ENCODE assay signal across 17 cellular contexts in the genomic region with DNA sequence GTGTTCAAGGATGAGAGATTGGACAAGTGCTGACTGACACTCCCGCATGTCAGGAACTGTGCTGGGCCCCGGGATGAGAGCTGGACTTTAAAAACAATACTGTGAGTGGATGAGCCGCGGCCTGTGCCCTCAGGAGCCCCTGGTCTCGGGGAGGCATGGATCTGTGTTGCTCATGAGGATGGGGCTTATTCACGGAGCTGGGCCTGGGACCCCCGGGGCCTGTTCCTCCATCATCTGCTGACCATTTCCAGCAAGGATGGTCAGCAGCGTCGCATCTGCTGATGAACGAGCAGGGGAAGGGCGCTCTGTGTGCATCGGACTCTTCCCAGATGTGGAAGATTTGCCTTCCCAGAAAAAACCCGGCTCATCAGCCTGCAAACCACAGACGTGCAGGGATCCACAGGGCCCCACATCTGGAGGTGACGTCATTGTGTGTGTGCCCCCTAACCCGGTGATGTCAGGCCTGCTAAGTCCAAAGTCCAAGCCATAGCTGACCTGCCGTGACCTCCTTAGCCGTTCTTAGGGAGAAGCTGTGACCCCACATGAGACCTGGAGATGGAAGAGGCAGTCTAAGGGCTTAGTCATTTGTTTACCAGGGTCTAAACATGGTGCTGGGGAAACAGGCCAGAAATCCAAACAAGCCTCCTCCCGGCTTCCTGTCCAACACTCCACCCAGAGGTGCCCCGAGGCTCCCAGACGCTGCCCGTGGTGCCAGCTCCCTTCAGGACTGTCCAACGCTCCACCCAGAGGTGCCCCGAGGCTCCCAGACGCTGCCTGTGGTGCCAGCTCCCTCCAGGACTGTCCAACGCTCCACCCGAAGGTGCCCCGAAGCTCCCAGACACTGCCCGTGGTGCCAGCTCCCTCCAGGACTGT.
DNase-seq lines count a peak whose midpoint lies in the region; ATAC-seq, FAIRE-seq and TF ChIP-seq lines count a peak whose summit lies in the region.
"Had no signal": no experiment of that assay in that cellular context is flagged by ENCODE, and none has a peak within 500 bp of the region (broad histone marks: within the 10 kb centered on the region; RNA-seq: fewer than 3 reads in every experiment).

No MANE protein-coding gene starts in this region.

- H3K79me2 ChIP-seq in keratinocyte (ENCODE audit: control insufficient read depth, insufficient read depth, low read length): no peaks in the 10 kb centered on the region

- CTCF ChIA-PET in T-cell (lab: Charles Lee): no interaction called here

- H3K27ac Mint-ChIP-seq in T-cell: no peak overlapping the region
- H3K27ac Mint-ChIP-seq: activated naive CD4-positive, alpha-beta T cell treated with anti-CD3 and anti-CD28 coated beads, Interleukin-2, amount 10 ng/mL, durations not matched to agents 7 days and 5 days had no signal

- no peak overlapping the region for H3K9ac ChIP-seq in keratinocyte (ENCODE audit: control insufficient read depth, extremely low read depth, insufficient read depth, low read length)

- DNase-seq in activated CD8-positive, alpha-beta memory T cell treated with anti-CD3 and anti-CD28 coated beads for 24 hours: peak; percentile 15
- DNase-seq in activated CD8-positive, alpha-beta memory T cell treated with anti-CD3 and anti-CD28 coated beads, Interleukin-2, amount 50 U/mL, for 48 hours: no peak
- peak; percentile 52 for DNase-seq in amniotic epithelial cell (ENCODE audit: low read depth)
- DNase-seq in keratinocyte (ENCODE audit: low read depth, low spot score): no peak
- DNase-seq in upper lobe of right lung: peak; percentile 53
- DNase-seq in stimulated activated naive CD4-positive, alpha-beta T cell (lab: John Stamatoyannopoulos, UW): no peak
- no peak for DNase-seq in T-helper 1 cell
- DNase-seq in T-cell: no peak
- DNase-seq: activated naive CD4-positive, alpha-beta T cell treated with anti-CD3 and anti-CD28 coated beads, Interleukin-2, amount 10 ng/mL, durations not matched to agents 7 days and 5 days; Calu3; cerebellar nuclear complex; naive B cell; NCI-H526 treated with DMSO at 0.1 percent for 48 hours had no signal

- intact Hi-C loops in upper lobe of right lung (cut with DNase I): no loop called here

- dilution Hi-C loops in keratinocyte (cut with MboI; ENCODE audit: extremely low pct_ligation_motif_present, low sequenced_read_pairs): no loop called here

- H3K4me3 ChIP-seq in keratinocyte (ENCODE audit: control insufficient read depth in 2 of 3, extremely low read depth in 1 of 3, insufficient read depth in 2 of 3, low read depth in 1 of 3, low read length in 3 of 3) (no peak overlapping the region), upper lobe of right lung (no peak overlapping the region)
- H3K4me3 ChIP-seq: right lobe of liver had no signal

- peaks cover 0 to 2% of the 10 kb centered on the region in 2 donors for H3K27me3 Mint-ChIP-seq in T-cell
- H3K27me3 Mint-ChIP-seq: activated naive CD4-positive, alpha-beta T cell treated with anti-CD3 and anti-CD28 coated beads, Interleukin-2, amount 10 ng/mL, durations not matched to agents 7 days and 5 days had no signal

- peak overlapping the region; percentile 25 for H2AFZ ChIP-seq in keratinocyte (ENCODE audit: control insufficient read depth, low read length)

- H3K4me1 Mint-ChIP-seq in T-cell: no peaks in the 10 kb centered on the region
- H3K4me1 Mint-ChIP-seq: activated naive CD4-positive, alpha-beta T cell treated with anti-CD3 and anti-CD28 coated beads, Interleukin-2, amount 10 ng/mL, durations not matched to agents 7 days and 5 days had no signal

- H3K4me3 Mint-ChIP-seq in T-cell: no peak overlapping the region
- H3K4me3 Mint-ChIP-seq: activated naive CD4-positive, alpha-beta T cell treated with anti-CD3 and anti-CD28 coated beads, Interleukin-2, amount 10 ng/mL, durations not matched to agents 7 days and 5 days; naive B cell had no signal

- no peaks in the 10 kb centered on the region for H3K9me1 ChIP-seq in keratinocyte (ENCODE audit: control insufficient read depth, extremely low read depth, insufficient read depth, low read length)

- POLR2A ChIA-PET in T-cell (lab: Charles Lee): no interaction called here

- H3K36me3 Mint-ChIP-seq in T-cell: no peaks in the 10 kb centered on the region
- H3K36me3 Mint-ChIP-seq: activated naive CD4-positive, alpha-beta T cell treated with anti-CD3 and anti-CD28 coated beads, Interleukin-2, amount 10 ng/mL, durations not matched to agents 7 days and 5 days; naive B cell had no signal

- no peak overlapping the region for H3K4me2 ChIP-seq in keratinocyte (ENCODE audit: control insufficient read depth, extremely low read depth, insufficient read depth, low read depth, low read length)

- H3K27ac ChIP-seq in keratinocyte (ENCODE audit: control insufficient read depth, insufficient read depth, low read length) (no peak overlapping the region), upper lobe of right lung (no peak overlapping the region)
- H3K27ac ChIP-seq: right lobe of liver had no signal

- no peaks in the 10 kb centered on the region for H3K9me3 Mint-ChIP-seq in T-cell
- H3K9me3 Mint-ChIP-seq: activated naive CD4-positive, alpha-beta T cell treated with anti-CD3 and anti-CD28 coated beads, Interleukin-2, amount 10 ng/mL, durations not matched to agents 7 days and 5 days; naive B cell had no signal

- ATAC-seq in upper lobe of right lung (peak; percentile 32), T-cell (replicated peaks in 1 of 4) (no peak)

- H3K9me3 ChIP-seq in keratinocyte (ENCODE audit: control insufficient read depth, low read depth, low read length): no peaks in the 10 kb centered on the region
- H3K9me3 ChIP-seq in upper lobe of right lung: no peaks in the 10 kb centered on the region
- H3K9me3 ChIP-seq: right lobe of liver had no signal

- H4K20me1 ChIP-seq in keratinocyte (ENCODE audit: control insufficient read depth, extremely low read depth, insufficient read depth, low read length): no peaks in the 10 kb centered on the region

- FAIRE-seq in keratinocyte (lab: Jason Lieb, UNC): no peak
- FAIRE-seq: A204.1, islet of Langerhans, TTC549 had no signal

- H3K36me3 ChIP-seq in keratinocyte (ENCODE audit: control insufficient read depth in 2 of 2, extremely low read depth in 1 of 2, insufficient read depth in 2 of 2, low read length in 2 of 2): no peaks in the 10 kb centered on the region
- no peaks in the 10 kb centered on the region for H3K36me3 ChIP-seq in upper lobe of right lung
- H3K36me3 ChIP-seq: right lobe of liver had no signal

- no peak for TF ChIP-seq CTCF in keratinocyte (optimal IDR thresholded peaks at IDR 0.05 in 1 of 3, IDR thresholded peaks at IDR 0.05 in 1 of 3, conservative IDR thresholded peaks at IDR 0.05 in 1 of 3; ENCODE audit: extremely low read depth in 1 of 3, insufficient read depth in 2 of 3, low read length in 3 of 3)
- no peak for TF ChIP-seq CTCF in upper lobe of right lung (IDR thresholded peaks at IDR 0.05)

- peaks cover 11% of the 10 kb centered on the region for H3K27me3 ChIP-seq in keratinocyte (ENCODE audit: control insufficient read depth, extremely low read depth, insufficient read depth, low read length)
- H3K27me3 ChIP-seq in upper lobe of right lung: no peaks in the 10 kb centered on the region
- H3K27me3 ChIP-seq: right lobe of liver had no signal

- peaks cover 9% of the 10 kb centered on the region for H3K4me1 ChIP-seq in keratinocyte (ENCODE audit: control insufficient read depth, extremely low read depth, insufficient read depth, low read length)
- H3K4me1 ChIP-seq in upper lobe of right lung: peaks cover 21% of the 10 kb centered on the region
- H3K4me1 ChIP-seq: right lobe of liver had no signal

Comparison
In these comparisons a context has a peak if more than half of its experiments do, and no peak if none do; other contexts are left out.
1. DNase-seq: peak in activated CD8-positive, alpha-beta memory T cell treated with anti-CD3 and anti-CD28 coated beads for 24 hours (single experiment), amniotic epithelial cell (single experiment) and upper lobe of right lung (single experiment); none in activated CD8-positive, alpha-beta memory T cell treated with anti-CD3 and anti-CD28 coated beads, Interleukin-2, amount 50 U/mL, for 48 hours (single experiment), keratinocyte (single experiment), stimulated activated naive CD4-positive, alpha-beta T cell (0 of 6), T-helper 1 cell (0 of 5) and T-cell (0 of 34).